Comparison of ENCODE assay signal across 26 cellular contexts in the genomic region with DNA sequence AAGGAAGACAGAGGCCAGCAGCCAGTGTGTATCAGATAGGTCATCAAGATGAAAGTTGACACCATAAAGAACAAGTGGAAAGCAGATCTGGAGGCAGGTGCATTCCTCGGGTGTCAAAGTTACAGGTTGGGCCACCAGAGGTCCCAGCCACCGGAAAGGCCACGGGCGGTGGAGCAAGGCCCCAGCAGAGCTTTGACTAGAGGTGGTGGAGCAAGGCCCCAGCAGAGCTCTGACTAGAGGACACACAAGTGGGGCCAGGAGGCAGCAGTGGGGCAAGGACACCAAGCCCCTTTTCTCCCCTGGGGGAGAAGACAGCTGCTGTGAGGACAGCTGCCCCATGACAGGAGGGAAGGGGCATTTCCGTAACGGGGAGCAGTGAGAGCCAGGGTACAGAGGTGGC.
"Had no signal": no experiment of that assay in that cellular context is flagged by ENCODE, and none has a peak within 500 bp of the region (broad histone marks: within the 10 kb centered on the region; RNA-seq: fewer than 3 reads in every experiment).

No MANE protein-coding gene starts in this region.

- H3K4me3 ChIP-seq: esophagus muscularis mucosa, heart left ventricle, lower lobe of right lung, mucosa of descending colon, ovary, prostate gland, smooth muscle cell, tibial nerve had no signal

- H3K4me2 ChIP-seq: smooth muscle cell had no signal

- H3K27me3 ChIP-seq: foreskin keratinocyte, heart left ventricle, ovary, tibial nerve had no signal

- FAIRE-seq: endothelial cell of umbilical vein had no signal

- H3K9me3 ChIP-seq: esophagus muscularis mucosa, heart left ventricle, lower lobe of right lung, mucosa of descending colon, ovary, prostate gland, tibial nerve had no signal

- DNase-seq: activated CD4-positive, alpha-beta T cell treated with anti-CD3 and anti-CD28 coated beads, Interleukin-2, amount 50 U/mL, for 1 hour; activated CD8-positive, alpha-beta memory T cell treated with anti-CD3 and anti-CD28 coated beads, Interleukin-2, amount 10 ng/mL, durations not matched to agents 7 days and 5 days; activated CD8-positive, alpha-beta T cell treated with anti-CD3 and anti-CD28 coated beads, Interleukin-2, amount 10 ng/mL, durations not matched to agents 7 days and 5 days; activated effector memory CD4-positive, alpha-beta T cell treated with Interleukin-2 at 50 U/mL for 16 hours; activated naive CD4-positive, alpha-beta T cell treated with Interleukin-2 at 50 U/mL for 16 hours; amygdala; caudate nucleus; cortex of kidney; foreskin keratinocyte; heart left ventricle; hypothalamus; immature natural killer cell; lower lobe of right lung; mesenchymal stem cell; mucosa of descending colon; ovary; retina; stimulated activated CD4-positive, alpha-beta T cell treated with anti-CD3 and anti-CD28 coated beads, Interleukin-15, amount 100 ng/mL, for 24 hours; stimulated activated CD4-positive, alpha-beta T cell treated with anti-CD3 and anti-CD28 coated beads, Interleukin-2, amount 100 ng/mL, for 24 hours; stimulated activated naive CD4-positive, alpha-beta T cell; T-helper 2 cell had no signal

- H3K36me3 ChIP-seq: esophagus muscularis mucosa, heart left ventricle, lower lobe of right lung, ovary, prostate gland, tibial nerve had no signal

- ATAC-seq: activated CD8-positive, alpha-beta memory T cell treated with anti-CD3 and anti-CD28 coated beads, Interleukin-2, amount 10 ng/mL, durations not matched to agents 7 days and 5 days; activated CD8-positive, alpha-beta T cell treated with anti-CD3 and anti-CD28 coated beads, Interleukin-2, amount 10 ng/mL, durations not matched to agents 7 days and 5 days; foreskin keratinocyte; heart left ventricle; lower lobe of right lung; mucosa of descending colon had no signal

- H3K27ac ChIP-seq: esophagus muscularis mucosa, foreskin keratinocyte, heart left ventricle, lower lobe of right lung, ovary, prostate gland, tibial nerve had no signal

- H3K4me1 ChIP-seq: foreskin keratinocyte, heart left ventricle, prostate gland had no signal
